In the genomic region with DNA sequence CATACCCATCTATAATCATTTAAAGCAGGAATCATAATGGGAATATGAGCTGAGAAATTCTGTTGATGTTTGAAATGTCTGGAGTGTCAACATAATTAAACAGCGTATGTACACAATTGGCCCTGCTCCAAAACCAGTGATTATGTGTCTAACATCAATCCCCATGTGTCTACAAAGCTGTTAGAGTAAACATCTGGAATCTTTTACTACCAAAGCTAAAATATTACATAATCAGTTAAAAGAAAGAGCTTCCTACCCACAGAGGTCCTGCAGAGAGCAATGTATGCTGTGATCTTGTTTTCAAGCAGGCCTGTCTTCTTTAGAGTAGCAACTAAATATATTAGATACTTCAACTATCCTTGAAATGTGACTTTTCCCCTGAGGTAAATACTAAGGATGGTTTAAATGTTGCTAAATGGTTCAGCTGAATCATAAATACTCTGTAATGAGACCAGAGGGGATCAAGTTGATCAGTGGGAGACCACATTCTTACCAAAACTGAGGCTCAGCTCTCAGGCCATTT, we compare ENCODE assay signal across 14 cellular contexts.
A peak's percentile ranks its signal among the peaks of the same experiment; 100 is the strongest.
DNase-seq lines count a peak whose midpoint lies in the region; ATAC-seq and TF ChIP-seq lines count a peak whose summit lies in the region.
"Had no signal": no experiment of that assay in that cellular context is flagged by ENCODE, and none has a peak within 500 bp of the region (broad histone marks: within the 10 kb centered on the region; RNA-seq: fewer than 3 reads in every experiment).

No MANE protein-coding gene starts in this region.

- H3K4me3 ChIP-seq in AG04449 (ENCODE audit: low read depth, low read length), result no peak overlapping the region
- no peak overlapping the region for H3K4me3 ChIP-seq in fibroblast of pulmonary artery (replicated peaks; ENCODE audit: low read depth, low read length)
- H3K4me3 ChIP-seq: cardiac muscle cell, prostate gland had no signal

- no peaks in the 10 kb centered on the region for H3K4me1 Mint-ChIP-seq in natural killer cell
- H3K4me1 Mint-ChIP-seq: stimulated activated memory B cell treated with anti-CD40 and anti-IgM and Interleukin-4, amounts not matched to agents 10 μg/mL and 1 μg/mL and 100 μg/mL, for 72 hours had no signal

- CTCF ChIA-PET in AG04449 (lab: Yijun Ruan, JAX), result interaction anchor here (0.9 to 1.7 kb wide), 9 partner anchors 8 to 645 kb away, joined by 3 to 6 read pairs (median 5); no protein-coding TSS in a partner anchor

- no peaks in the 10 kb centered on the region for H3K9me3 Mint-ChIP-seq in natural killer cell
- H3K9me3 Mint-ChIP-seq: stimulated activated memory B cell treated with anti-CD40 and anti-IgM and Interleukin-4, amounts not matched to agents 10 μg/mL and 1 μg/mL and 100 μg/mL, for 72 hours had no signal

- peak; percentile 82 for DNase-seq in AG04449 (ENCODE audit: low read depth, low spot score)
- peak; percentile 71 for DNase-seq in GM04503 (ENCODE audit: low read depth)
- peak; percentile 29 for DNase-seq in fibroblast of pulmonary artery (ENCODE audit: low read depth)
- no peak for DNase-seq in natural killer cell
- DNase-seq in NAMALWA (ENCODE audit: low spot score), result no peak
- DNase-seq in dedifferentiated amniotic fluid mesenchymal stem cell (ENCODE audit: extremely low spot score), result no peak
- no peak for DNase-seq in T-helper 1 cell
- DNase-seq: activated gamma-delta T cell; stimulated activated CD4-positive, alpha-beta T cell treated with anti-CD3 and anti-CD28 coated beads, Interleukin-2, amount 100 ng/mL, for 24 hours; T-helper 17 cell had no signal

- H3K27me3 Mint-ChIP-seq in natural killer cell (ENCODE audit: low read depth in 2 of 2), result peaks cover 0 to 4% of the 10 kb centered on the region in 2 donors
- H3K27me3 Mint-ChIP-seq: stimulated activated memory B cell treated with anti-CD40 and anti-IgM and Interleukin-4, amounts not matched to agents 10 μg/mL and 1 μg/mL and 100 μg/mL, for 72 hours had no signal

- H3K4me3 Mint-ChIP-seq in natural killer cell, result no peak overlapping the region
- H3K4me3 Mint-ChIP-seq: stimulated activated memory B cell treated with anti-CD40 and anti-IgM and Interleukin-4, amounts not matched to agents 10 μg/mL and 1 μg/mL and 100 μg/mL, for 72 hours; T-helper 17 cell had no signal

- intact Hi-C loops in natural killer cell (cut with micrococcal nuclease), result no loop called here

- no peaks in the 10 kb centered on the region for H3K36me3 Mint-ChIP-seq in natural killer cell
- H3K36me3 Mint-ChIP-seq: stimulated activated memory B cell treated with anti-CD40 and anti-IgM and Interleukin-4, amounts not matched to agents 10 μg/mL and 1 μg/mL and 100 μg/mL, for 72 hours had no signal

- POLR2A ChIA-PET in AG04449 (lab: Yijun Ruan, JAX), result interaction anchor here (1.0 to 2.3 kb wide), 2 partner anchors 57 to 74 kb away, joined by 3 to 12 read pairs; a partner anchor contains a TSS

- H3K27ac Mint-ChIP-seq in natural killer cell, result no peak overlapping the region
- H3K27ac Mint-ChIP-seq: stimulated activated memory B cell treated with anti-CD40 and anti-IgM and Interleukin-4, amounts not matched to agents 10 μg/mL and 1 μg/mL and 100 μg/mL, for 72 hours; T-helper 17 cell had no signal

- TF ChIP-seq CTCF in AG04449 (IDR thresholded peaks at IDR 0.05; ENCODE audit: insufficient read depth, low read length, missing control alignments) (no peak), fibroblast of pulmonary artery (IDR thresholded peaks at IDR 0.05; ENCODE audit: low read length, missing control alignments) (no peak), natural killer cell (IDR thresholded peaks at IDR 0.05) (no peak)

- ATAC-seq in natural killer cell, result no peak
- ATAC-seq: stimulated activated memory B cell treated with anti-CD40 and anti-IgM and Interleukin-4, amounts not matched to agents 10 μg/mL and 1 μg/mL and 100 μg/mL, for 72 hours; T-helper 17 cell had no signal

TF ChIP-seq in PFSK-1, 5 proteins besides CTCF, POLR2A, EP300 and RAD21:
- TF ChIP-seq POLR2AphosphoS5 (IDR thresholded peaks at IDR 0.05; ENCODE audit: low read depth, low read length), result peak; percentile 34; the same call in 1 of the 2 replicates
- TF ChIP-seq SIN3A (IDR thresholded peaks at IDR 0.05; ENCODE audit: borderline replicate concordance, insufficient read depth, low read length), result no peak
- peak; percentile 19 for TF ChIP-seq FOXP2 (optimal IDR thresholded peaks at IDR 0.05; ENCODE audit: borderline replicate concordance, extremely low read depth, extremely low read length, insufficient read depth)
TF ChIP-seq in PFSK-1: peak in this region for 2.

Comparison
In these comparisons a context has a peak if more than half of its experiments do, and no peak if none do; other contexts are left out.
1. DNase-seq: peak in AG04449 (single experiment), GM04503 (single experiment) and fibroblast of pulmonary artery (single experiment); none in natural killer cell (single experiment), NAMALWA (single experiment), dedifferentiated amniotic fluid mesenchymal stem cell (single experiment) and T-helper 1 cell (0 of 5).